In genomic region chr7:132348341-132348740, GRCh38 we compare ENCODE assay signal across 14 cellular contexts.
"Had no signal": no experiment of that assay in that cellular context is flagged by ENCODE, and none has a peak within 500 bp of the region (broad histone marks: within the 10 kb centered on the region; RNA-seq: fewer than 3 reads in every experiment).

No MANE protein-coding gene starts in this region.

- DNase-seq: NCI-H1092 treated with DMSO at 0.1 percent for 48 hours, NCI-H1436, NCI-H187, NCI-H2029, NCI-H2081 treated with DMSO at 0.1 percent for 48 hours, NCI-H2171 treated with DMSO at 0.1 percent for 48 hours, NCI-H345, NCI-H446 treated with DMSO at 0.1 percent for 48 hours, NCI-H510A treated with DMSO at 0.1 percent for 48 hours, NCI-H526, Right ventricle myocardium superior, RPMI8226, SIG-M5 had no signal

- ATAC-seq: K562 had no signal
